In genomic region chr16:78756189-78756661, GRCh38 we compare ENCODE assay signal across 1 cellular context.
A peak's percentile ranks its signal among the peaks of the same experiment; 100 is the strongest.
TF ChIP-seq lines count a peak whose summit lies in the region.

No MANE protein-coding gene starts in this region.

TF ChIP-seq in HepG2, 621 proteins besides CTCF, POLR2A, EP300 and RAD21 (continued from another document and continues in another):
- TF ChIP-seq, protein P1, sequence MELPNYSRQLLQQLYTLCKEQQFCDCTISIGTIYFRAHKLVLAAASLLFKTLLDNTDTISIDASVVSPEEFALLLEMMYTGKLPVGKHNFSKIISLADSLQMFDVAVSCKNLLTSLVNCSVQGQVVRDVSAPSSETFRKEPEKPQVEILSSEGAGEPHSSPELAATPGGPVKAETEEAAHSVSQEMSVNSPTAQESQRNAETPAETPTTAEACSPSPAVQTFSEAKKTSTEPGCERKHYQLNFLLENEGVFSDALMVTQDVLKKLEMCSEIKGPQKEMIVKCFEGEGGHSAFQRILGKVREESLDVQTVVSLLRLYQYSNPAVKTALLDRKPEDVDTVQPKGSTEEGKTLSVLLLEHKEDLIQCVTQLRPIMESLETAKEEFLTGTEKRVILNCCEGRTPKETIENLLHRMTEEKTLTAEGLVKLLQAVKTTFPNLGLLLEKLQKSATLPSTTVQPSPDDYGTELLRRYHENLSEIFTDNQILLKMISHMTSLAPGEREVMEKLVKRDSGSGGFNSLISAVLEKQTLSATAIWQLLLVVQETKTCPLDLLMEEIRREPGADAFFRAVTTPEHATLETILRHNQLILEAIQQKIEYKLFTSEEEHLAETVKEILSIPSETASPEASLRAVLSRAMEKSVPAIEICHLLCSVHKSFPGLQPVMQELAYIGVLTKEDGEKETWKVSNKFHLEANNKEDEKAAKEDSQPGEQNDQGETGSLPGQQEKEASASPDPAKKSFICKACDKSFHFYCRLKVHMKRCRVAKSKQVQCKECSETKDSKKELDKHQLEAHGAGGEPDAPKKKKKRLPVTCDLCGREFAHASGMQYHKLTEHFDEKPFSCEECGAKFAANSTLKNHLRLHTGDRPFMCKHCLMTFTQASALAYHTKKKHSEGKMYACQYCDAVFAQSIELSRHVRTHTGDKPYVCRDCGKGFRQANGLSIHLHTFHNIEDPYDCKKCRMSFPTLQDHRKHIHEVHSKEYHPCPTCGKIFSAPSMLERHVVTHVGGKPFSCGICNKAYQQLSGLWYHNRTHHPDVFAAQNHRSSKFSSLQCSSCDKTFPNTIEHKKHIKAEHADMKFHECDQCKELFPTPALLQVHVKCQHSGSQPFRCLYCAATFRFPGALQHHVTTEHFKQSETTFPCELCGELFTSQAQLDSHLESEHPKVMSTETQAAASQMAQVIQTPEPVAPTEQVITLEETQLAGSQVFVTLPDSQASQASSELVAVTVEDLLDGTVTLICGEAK (IDR thresholded peaks at IDR 0.05), result no peak
- TF ChIP-seq, protein P1 (CRISPR knock-in tag; IDR thresholded peaks at IDR 0.05), result peak; percentile 8; the same call in 1 of the 2 replicates
- TF ChIP-seq LRRFIP1 (CRISPR knock-in tag; conservative IDR thresholded peaks at IDR 0.05), result no peak
- no peak for TF ChIP-seq THYN1 (CRISPR knock-in tag; IDR thresholded peaks at IDR 0.05; ENCODE audit: borderline replicate concordance, low read depth)
- TF ChIP-seq RFX3 (CRISPR knock-in tag; IDR thresholded peaks at IDR 0.05), result no peak
- 0 out of 2 replicates have a peak, but pooled peaks have one; percentile 44 for TF ChIP-seq MIER2 (CRISPR knock-in tag; IDR thresholded peaks at IDR 0.05)
- TF ChIP-seq, protein P2, sequence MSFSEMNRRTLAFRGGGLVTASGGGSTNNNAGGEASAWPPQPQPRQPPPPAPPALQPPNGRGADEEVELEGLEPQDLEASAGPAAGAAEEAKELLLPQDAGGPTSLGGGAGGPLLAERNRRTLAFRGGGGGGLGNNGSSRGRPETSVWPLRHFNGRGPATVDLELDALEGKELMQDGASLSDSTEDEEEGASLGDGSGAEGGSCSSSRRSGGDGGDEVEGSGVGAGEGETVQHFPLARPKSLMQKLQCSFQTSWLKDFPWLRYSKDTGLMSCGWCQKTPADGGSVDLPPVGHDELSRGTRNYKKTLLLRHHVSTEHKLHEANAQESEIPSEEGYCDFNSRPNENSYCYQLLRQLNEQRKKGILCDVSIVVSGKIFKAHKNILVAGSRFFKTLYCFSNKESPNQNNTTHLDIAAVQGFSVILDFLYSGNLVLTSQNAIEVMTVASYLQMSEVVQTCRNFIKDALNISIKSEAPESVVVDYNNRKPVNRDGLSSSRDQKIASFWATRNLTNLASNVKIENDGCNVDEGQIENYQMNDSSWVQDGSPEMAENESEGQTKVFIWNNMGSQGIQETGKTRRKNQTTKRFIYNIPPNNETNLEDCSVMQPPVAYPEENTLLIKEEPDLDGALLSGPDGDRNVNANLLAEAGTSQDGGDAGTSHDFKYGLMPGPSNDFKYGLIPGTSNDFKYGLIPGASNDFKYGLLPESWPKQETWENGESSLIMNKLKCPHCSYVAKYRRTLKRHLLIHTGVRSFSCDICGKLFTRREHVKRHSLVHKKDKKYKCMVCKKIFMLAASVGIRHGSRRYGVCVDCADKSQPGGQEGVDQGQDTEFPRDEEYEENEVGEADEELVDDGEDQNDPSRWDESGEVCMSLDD (CRISPR knock-in tag; IDR thresholded peaks at IDR 0.05; ENCODE audit: borderline replicate concordance), result no peak
- TF ChIP-seq NONO (IDR thresholded peaks at IDR 0.05), result no peak
- peak; percentile 65; the same call in 1 of the 2 replicates for TF ChIP-seq NONO (CRISPR knock-in tag; conservative IDR thresholded peaks at IDR 0.05)
- TF ChIP-seq, protein P3, sequence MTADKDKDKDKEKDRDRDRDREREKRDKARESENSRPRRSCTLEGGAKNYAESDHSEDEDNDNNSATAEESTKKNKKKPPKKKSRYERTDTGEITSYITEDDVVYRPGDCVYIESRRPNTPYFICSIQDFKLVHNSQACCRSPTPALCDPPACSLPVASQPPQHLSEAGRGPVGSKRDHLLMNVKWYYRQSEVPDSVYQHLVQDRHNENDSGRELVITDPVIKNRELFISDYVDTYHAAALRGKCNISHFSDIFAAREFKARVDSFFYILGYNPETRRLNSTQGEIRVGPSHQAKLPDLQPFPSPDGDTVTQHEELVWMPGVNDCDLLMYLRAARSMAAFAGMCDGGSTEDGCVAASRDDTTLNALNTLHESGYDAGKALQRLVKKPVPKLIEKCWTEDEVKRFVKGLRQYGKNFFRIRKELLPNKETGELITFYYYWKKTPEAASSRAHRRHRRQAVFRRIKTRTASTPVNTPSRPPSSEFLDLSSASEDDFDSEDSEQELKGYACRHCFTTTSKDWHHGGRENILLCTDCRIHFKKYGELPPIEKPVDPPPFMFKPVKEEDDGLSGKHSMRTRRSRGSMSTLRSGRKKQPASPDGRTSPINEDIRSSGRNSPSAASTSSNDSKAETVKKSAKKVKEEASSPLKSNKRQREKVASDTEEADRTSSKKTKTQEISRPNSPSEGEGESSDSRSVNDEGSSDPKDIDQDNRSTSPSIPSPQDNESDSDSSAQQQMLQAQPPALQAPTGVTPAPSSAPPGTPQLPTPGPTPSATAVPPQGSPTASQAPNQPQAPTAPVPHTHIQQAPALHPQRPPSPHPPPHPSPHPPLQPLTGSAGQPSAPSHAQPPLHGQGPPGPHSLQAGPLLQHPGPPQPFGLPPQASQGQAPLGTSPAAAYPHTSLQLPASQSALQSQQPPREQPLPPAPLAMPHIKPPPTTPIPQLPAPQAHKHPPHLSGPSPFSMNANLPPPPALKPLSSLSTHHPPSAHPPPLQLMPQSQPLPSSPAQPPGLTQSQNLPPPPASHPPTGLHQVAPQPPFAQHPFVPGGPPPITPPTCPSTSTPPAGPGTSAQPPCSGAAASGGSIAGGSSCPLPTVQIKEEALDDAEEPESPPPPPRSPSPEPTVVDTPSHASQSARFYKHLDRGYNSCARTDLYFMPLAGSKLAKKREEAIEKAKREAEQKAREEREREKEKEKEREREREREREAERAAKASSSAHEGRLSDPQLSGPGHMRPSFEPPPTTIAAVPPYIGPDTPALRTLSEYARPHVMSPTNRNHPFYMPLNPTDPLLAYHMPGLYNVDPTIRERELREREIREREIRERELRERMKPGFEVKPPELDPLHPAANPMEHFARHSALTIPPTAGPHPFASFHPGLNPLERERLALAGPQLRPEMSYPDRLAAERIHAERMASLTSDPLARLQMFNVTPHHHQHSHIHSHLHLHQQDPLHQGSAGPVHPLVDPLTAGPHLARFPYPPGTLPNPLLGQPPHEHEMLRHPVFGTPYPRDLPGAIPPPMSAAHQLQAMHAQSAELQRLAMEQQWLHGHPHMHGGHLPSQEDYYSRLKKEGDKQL (CRISPR knock-in tag; IDR thresholded peaks at IDR 0.05; ENCODE audit: low read depth), result 0 out of 2 replicates have a peak, but pooled peaks have one; percentile 58
- no peak for TF ChIP-seq ZNF775 (CRISPR knock-in tag; IDR thresholded peaks at IDR 0.05; ENCODE audit: borderline replicate concordance)
- TF ChIP-seq, protein P4, sequence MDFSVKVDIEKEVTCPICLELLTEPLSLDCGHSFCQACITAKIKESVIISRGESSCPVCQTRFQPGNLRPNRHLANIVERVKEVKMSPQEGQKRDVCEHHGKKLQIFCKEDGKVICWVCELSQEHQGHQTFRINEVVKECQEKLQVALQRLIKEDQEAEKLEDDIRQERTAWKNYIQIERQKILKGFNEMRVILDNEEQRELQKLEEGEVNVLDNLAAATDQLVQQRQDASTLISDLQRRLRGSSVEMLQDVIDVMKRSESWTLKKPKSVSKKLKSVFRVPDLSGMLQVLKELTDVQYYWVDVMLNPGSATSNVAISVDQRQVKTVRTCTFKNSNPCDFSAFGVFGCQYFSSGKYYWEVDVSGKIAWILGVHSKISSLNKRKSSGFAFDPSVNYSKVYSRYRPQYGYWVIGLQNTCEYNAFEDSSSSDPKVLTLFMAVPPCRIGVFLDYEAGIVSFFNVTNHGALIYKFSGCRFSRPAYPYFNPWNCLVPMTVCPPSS (IDR thresholded peaks at IDR 0.05), result no peak
- TF ChIP-seq TGIF2 (CRISPR knock-in tag; IDR thresholded peaks at IDR 0.05), result 0 out of 2 replicates have a peak, but pooled peaks have one; percentile 52
- peak; percentile 73 for TF ChIP-seq ATF2 (CRISPR knock-in tag; IDR thresholded peaks at IDR 0.05)
- TF ChIP-seq HMGA1 (CRISPR knock-in tag; conservative IDR thresholded peaks at IDR 0.05), result no peak
- no peak for TF ChIP-seq NFE2 (CRISPR knock-in tag; IDR thresholded peaks at IDR 0.05)
- no peak for TF ChIP-seq PAF1 (CRISPR knock-in tag; IDR thresholded peaks at IDR 0.05)
- TF ChIP-seq, protein P5, sequence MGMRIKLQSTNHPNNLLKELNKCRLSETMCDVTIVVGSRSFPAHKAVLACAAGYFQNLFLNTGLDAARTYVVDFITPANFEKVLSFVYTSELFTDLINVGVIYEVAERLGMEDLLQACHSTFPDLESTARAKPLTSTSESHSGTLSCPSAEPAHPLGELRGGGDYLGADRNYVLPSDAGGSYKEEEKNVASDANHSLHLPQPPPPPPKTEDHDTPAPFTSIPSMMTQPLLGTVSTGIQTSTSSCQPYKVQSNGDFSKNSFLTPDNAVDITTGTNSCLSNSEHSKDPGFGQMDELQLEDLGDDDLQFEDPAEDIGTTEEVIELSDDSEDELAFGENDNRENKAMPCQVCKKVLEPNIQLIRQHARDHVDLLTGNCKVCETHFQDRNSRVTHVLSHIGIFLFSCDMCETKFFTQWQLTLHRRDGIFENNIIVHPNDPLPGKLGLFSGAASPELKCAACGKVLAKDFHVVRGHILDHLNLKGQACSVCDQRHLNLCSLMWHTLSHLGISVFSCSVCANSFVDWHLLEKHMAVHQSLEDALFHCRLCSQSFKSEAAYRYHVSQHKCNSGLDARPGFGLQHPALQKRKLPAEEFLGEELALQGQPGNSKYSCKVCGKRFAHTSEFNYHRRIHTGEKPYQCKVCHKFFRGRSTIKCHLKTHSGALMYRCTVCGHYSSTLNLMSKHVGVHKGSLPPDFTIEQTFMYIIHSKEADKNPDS (CRISPR knock-in tag; IDR thresholded peaks at IDR 0.05), result no peak
- peak; percentile 33; the same call in 1 of the 2 replicates for TF ChIP-seq FOSL2 (CRISPR knock-in tag; IDR thresholded peaks at IDR 0.05)
- TF ChIP-seq, protein P6, sequence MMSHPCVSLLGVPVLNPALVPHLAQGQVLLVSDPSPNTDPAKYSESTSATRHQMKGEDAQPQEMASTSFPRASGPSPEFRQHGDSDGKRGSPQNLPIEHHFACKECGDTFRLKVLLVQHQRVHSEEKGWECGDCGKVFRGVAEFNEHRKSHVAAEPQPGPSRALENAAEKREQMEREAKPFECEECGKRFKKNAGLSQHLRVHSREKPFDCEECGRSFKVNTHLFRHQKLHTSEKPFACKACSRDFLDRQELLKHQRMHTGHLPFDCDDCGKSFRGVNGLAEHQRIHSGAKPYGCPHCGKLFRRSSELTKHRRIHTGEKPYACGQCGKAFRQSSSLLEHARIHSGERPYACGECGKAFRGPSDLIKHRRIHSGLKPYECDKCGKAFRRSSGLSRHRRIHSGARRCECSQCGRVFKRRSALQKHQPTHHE (CRISPR knock-in tag; IDR thresholded peaks at IDR 0.05; ENCODE audit: borderline replicate concordance), result peak; percentile 27; the same call in 1 of the 2 replicates
- TF ChIP-seq ARNTL (CRISPR knock-in tag; IDR thresholded peaks at IDR 0.05), result no peak
- TF ChIP-seq NCOA2 (CRISPR knock-in tag; IDR thresholded peaks at IDR 0.05), result peak; percentile 88
- TF ChIP-seq ETV6 (CRISPR knock-in tag; conservative IDR thresholded peaks at IDR 0.05), result no peak
- no peak; the same call in 1 of the 2 replicates for TF ChIP-seq TOE1 (CRISPR knock-in tag; IDR thresholded peaks at IDR 0.05)
- peak; percentile 69; the same call in 1 of the 2 replicates for TF ChIP-seq EHMT2 (IDR thresholded peaks at IDR 0.05; ENCODE audit: borderline replicate concordance, low read depth, low read length)
- no peak for TF ChIP-seq MXI1 (IDR thresholded peaks at IDR 0.05; ENCODE audit: borderline replicate concordance, low read depth, low read length)
- peak; percentile 94 for TF ChIP-seq HNF4A (CRISPR knock-in tag; IDR thresholded peaks at IDR 0.05)
